Comparison of ENCODE assay signal across 25 cellular contexts in the genomic region with DNA sequence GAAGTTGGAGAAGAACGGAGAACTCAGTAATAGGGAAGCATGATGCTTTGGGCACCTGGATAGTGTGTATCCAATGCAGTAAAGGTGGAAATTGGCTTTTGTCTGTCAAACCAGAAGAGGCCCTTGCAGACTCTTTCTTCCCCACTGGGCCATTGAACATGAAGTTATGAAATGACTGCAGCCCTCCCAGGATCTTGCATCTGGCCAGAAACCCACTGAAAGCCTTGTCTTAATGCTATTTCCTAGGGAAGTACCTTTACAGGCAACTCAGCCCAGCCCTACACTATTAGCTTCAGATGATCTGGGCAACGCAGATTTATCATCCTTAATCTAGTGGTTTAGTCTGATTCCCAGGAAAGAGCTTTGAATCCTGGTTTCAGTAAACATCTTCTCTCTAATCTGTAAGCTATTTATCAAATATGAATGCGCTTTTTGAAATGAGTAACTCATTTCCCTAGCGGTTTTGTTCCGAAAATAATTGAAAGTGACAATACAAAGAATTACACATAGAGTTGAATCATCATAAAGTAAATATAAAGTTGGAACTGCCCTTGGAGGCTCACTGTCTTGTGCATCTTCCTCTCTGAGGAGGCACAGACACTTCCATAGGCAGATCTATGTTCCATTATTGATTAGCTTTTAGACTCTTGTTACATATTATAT.
DNase-seq lines count a peak whose midpoint lies in the region; ATAC-seq and TF ChIP-seq lines count a peak whose summit lies in the region.
"Had no signal": no experiment of that assay in that cellular context is flagged by ENCODE, and none has a peak within 500 bp of the region (broad histone marks: within the 10 kb centered on the region; RNA-seq: fewer than 3 reads in every experiment).

No MANE protein-coding gene starts in this region.

- H3K4me3 Mint-ChIP-seq in activated T-cell treated with anti-CD3 and anti-CD28 coated beads, Interleukin-2, amount 50 U/mL, for 24 hours: no peak overlapping the region
- H3K4me3 Mint-ChIP-seq in progenitor cell of endocrine pancreas (ENCODE audit: low read depth): no peak overlapping the region
- H3K4me3 Mint-ChIP-seq: activated CD4-positive, alpha-beta T cell treated with anti-CD3 and anti-CD28 coated beads for 36 hours; activated naive CD8-positive, alpha-beta T cell treated with anti-CD3 and anti-CD28 coated beads for 36 hours; activated T-helper 17 cell treated with anti-CD3 and anti-CD28 coated beads, Interleukin-2, amount 50 U/mL, for 72 hours; brain; CD4-positive, alpha-beta T cell; stimulated activated naive CD8-positive, alpha-beta T cell treated with anti-CD3 and anti-CD28 coated beads, Interleukin-15, amount 100 ng/mL, for 72 hours had no signal

- H3K27me3 Mint-ChIP-seq in activated T-cell treated with anti-CD3 and anti-CD28 coated beads, Interleukin-2, amount 50 U/mL, for 24 hours: peaks cover 3% of the 10 kb centered on the region
- H3K27me3 Mint-ChIP-seq in progenitor cell of endocrine pancreas: no peaks in the 10 kb centered on the region
- H3K27me3 Mint-ChIP-seq: activated CD4-positive, alpha-beta T cell treated with anti-CD3 and anti-CD28 coated beads for 36 hours; activated naive CD8-positive, alpha-beta T cell treated with anti-CD3 and anti-CD28 coated beads for 36 hours; activated T-helper 17 cell treated with anti-CD3 and anti-CD28 coated beads, Interleukin-2, amount 50 U/mL, for 72 hours; brain; CD4-positive, alpha-beta T cell; stimulated activated naive CD8-positive, alpha-beta T cell treated with anti-CD3 and anti-CD28 coated beads, Interleukin-15, amount 100 ng/mL, for 72 hours had no signal

- ATAC-seq in GM18502 (IDR thresholded peaks at IDR 0.05; ENCODE audit: poor library complexity, unreplicated experiment): peak; percentile 66
- ATAC-seq in GM21619 (IDR thresholded peaks at IDR 0.05; ENCODE audit: unreplicated experiment): peak; percentile 71
- ATAC-seq in GM21717 (IDR thresholded peaks at IDR 0.05; ENCODE audit: unreplicated experiment): no peak
- ATAC-seq: activated CD4-positive, alpha-beta T cell treated with anti-CD3 and anti-CD28 coated beads for 36 hours; activated T-helper 17 cell treated with anti-CD3 and anti-CD28 coated beads, Interleukin-2, amount 50 U/mL, for 72 hours; stimulated activated naive CD8-positive, alpha-beta T cell treated with anti-CD3 and anti-CD28 coated beads, Interleukin-15, amount 100 ng/mL, for 72 hours had no signal

- no peak overlapping the region for H3K4me3 ChIP-seq in fibroblast of mammary gland (ENCODE audit: control insufficient read depth, low read depth, low read length)
- H3K4me3 ChIP-seq: HAP-1, PC-9, right atrium auricular region had no signal

- no peaks in the 10 kb centered on the region for H3K4me1 Mint-ChIP-seq in activated T-cell treated with anti-CD3 and anti-CD28 coated beads, Interleukin-2, amount 50 U/mL, for 24 hours (ENCODE audit: low read depth)
- H3K4me1 Mint-ChIP-seq in progenitor cell of endocrine pancreas (ENCODE audit: low read depth): no peaks in the 10 kb centered on the region
- H3K4me1 Mint-ChIP-seq: activated CD4-positive, alpha-beta T cell treated with anti-CD3 and anti-CD28 coated beads for 36 hours; activated naive CD8-positive, alpha-beta T cell treated with anti-CD3 and anti-CD28 coated beads for 36 hours; activated T-helper 17 cell treated with anti-CD3 and anti-CD28 coated beads, Interleukin-2, amount 50 U/mL, for 72 hours; brain; stimulated activated naive CD8-positive, alpha-beta T cell treated with anti-CD3 and anti-CD28 coated beads, Interleukin-15, amount 100 ng/mL, for 72 hours had no signal

- H3K36me3 Mint-ChIP-seq in activated T-cell treated with anti-CD3 and anti-CD28 coated beads, Interleukin-2, amount 50 U/mL, for 24 hours (ENCODE audit: low read depth): no peaks in the 10 kb centered on the region
- no peaks in the 10 kb centered on the region for H3K36me3 Mint-ChIP-seq in progenitor cell of endocrine pancreas (ENCODE audit: insufficient read depth)
- H3K36me3 Mint-ChIP-seq: activated naive CD8-positive, alpha-beta T cell treated with anti-CD3 and anti-CD28 coated beads for 36 hours; brain had no signal

- TF ChIP-seq CTCF in fibroblast of mammary gland (conservative IDR thresholded peaks at IDR 0.05; ENCODE audit: control insufficient read depth, insufficient read depth, low read depth, low read length) (no peak), progenitor cell of endocrine pancreas (IDR thresholded peaks at IDR 0.05; ENCODE audit: unreplicated experiment) (no peak)

- peak; percentile 0 for DNase-seq in NCI-H82 treated with DMSO at 0.1 percent for 48 hours (lab: John Stamatoyannopoulos, UW; ENCODE audit: unreplicated experiment)
- DNase-seq in fibroblast of mammary gland (ENCODE audit: low read depth): peak; percentile 45
- DNase-seq in activated T-cell treated with anti-CD3 and anti-CD28 coated beads, Interleukin-2, amount 50 U/mL, for 24 hours: no peak
- DNase-seq in kidney tubule cell (ENCODE audit: low spot score): no peak
- DNase-seq in progenitor cell of endocrine pancreas (ENCODE audit: low spot score, unreplicated experiment): no peak
- DNase-seq: activated CD4-positive, alpha-beta T cell treated with anti-CD3 and anti-CD28 coated beads for 36 hours; activated naive CD8-positive, alpha-beta T cell treated with anti-CD3 and anti-CD28 coated beads for 36 hours; CD4-positive, alpha-beta T cell; DMS53; hippocampal formation; NCI-H2171 treated with DMSO at 0.1 percent for 48 hours; NCI-H748 treated with DMSO at 0.1 percent for 48 hours; occipital lobe; PC-9; stimulated activated CD4-positive, alpha-beta T cell treated with anti-CD3 and anti-CD28 coated beads, Interleukin-4, amount 100 ng/mL, for 4 hours; stimulated activated naive CD8-positive, alpha-beta T cell treated with anti-CD3 and anti-CD28 coated beads, Interleukin-15, amount 100 ng/mL, for 72 hours; T-helper 1 cell; trophoblast cell had no signal

- no peak overlapping the region for H3K27ac Mint-ChIP-seq in activated T-cell treated with anti-CD3 and anti-CD28 coated beads, Interleukin-2, amount 50 U/mL, for 24 hours
- no peak overlapping the region for H3K27ac Mint-ChIP-seq in progenitor cell of endocrine pancreas
- H3K27ac Mint-ChIP-seq: activated CD4-positive, alpha-beta T cell treated with anti-CD3 and anti-CD28 coated beads for 36 hours; activated naive CD8-positive, alpha-beta T cell treated with anti-CD3 and anti-CD28 coated beads for 36 hours; activated T-helper 17 cell treated with anti-CD3 and anti-CD28 coated beads, Interleukin-2, amount 50 U/mL, for 72 hours; brain; CD4-positive, alpha-beta T cell had no signal

- no peaks in the 10 kb centered on the region for H3K9me3 Mint-ChIP-seq in activated T-cell treated with anti-CD3 and anti-CD28 coated beads, Interleukin-2, amount 50 U/mL, for 24 hours
- H3K9me3 Mint-ChIP-seq in progenitor cell of endocrine pancreas (ENCODE audit: low read depth): peaks cover 16% of the 10 kb centered on the region
- H3K9me3 Mint-ChIP-seq: activated naive CD8-positive, alpha-beta T cell treated with anti-CD3 and anti-CD28 coated beads for 36 hours; activated T-helper 17 cell treated with anti-CD3 and anti-CD28 coated beads, Interleukin-2, amount 50 U/mL, for 72 hours; brain; CD4-positive, alpha-beta T cell; stimulated activated naive CD8-positive, alpha-beta T cell treated with anti-CD3 and anti-CD28 coated beads, Interleukin-15, amount 100 ng/mL, for 72 hours had no signal

Comparison
In these comparisons a context has a peak if more than half of its experiments do, and no peak if none do; other contexts are left out.
1. DNase-seq: peak in NCI-H82 treated with DMSO at 0.1 percent for 48 hours (single experiment) and fibroblast of mammary gland (single experiment); none in activated T-cell treated with anti-CD3 and anti-CD28 coated beads, Interleukin-2, amount 50 U/mL, for 24 hours (single experiment), kidney tubule cell (single experiment) and progenitor cell of endocrine pancreas (single experiment).